In the genomic region with DNA sequence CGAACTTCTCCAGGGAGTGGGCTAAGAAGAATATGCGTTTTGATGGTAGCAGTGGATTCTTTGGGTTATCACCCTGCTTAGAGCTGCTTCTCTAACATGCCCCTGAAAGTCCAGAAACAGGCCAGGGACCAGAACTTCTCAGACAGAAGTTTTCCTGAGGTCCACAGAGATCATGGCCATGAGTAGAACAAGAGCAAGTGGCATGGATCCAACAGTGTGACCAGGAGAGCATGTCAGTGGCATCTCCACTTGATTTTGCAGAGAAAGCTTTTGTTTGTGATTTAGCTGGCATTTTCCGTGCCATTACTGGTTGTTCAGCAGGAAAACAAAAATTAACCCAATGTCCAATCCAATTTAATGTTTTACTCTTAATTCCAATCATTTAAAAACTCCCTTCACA, we compare ENCODE assay signal across 23 cellular contexts.
DNase-seq lines count a peak whose midpoint lies in the region; ATAC-seq and TF ChIP-seq lines count a peak whose summit lies in the region.
"Had no signal": no experiment of that assay in that cellular context is flagged by ENCODE, and none has a peak within 500 bp of the region (broad histone marks: within the 10 kb centered on the region; RNA-seq: fewer than 3 reads in every experiment).

No MANE protein-coding gene starts in this region.

- H3K27me3 Mint-ChIP-seq in nephron (ENCODE audit: low read depth) = no peaks in the 10 kb centered on the region
- H3K27me3 Mint-ChIP-seq: activated naive CD4-positive, alpha-beta T cell treated with anti-CD3 and anti-CD28 coated beads, Interleukin-2, amount 50 U/mL, for 24 hours had no signal

- TF ChIP-seq CTCF in nephron (IDR thresholded peaks at IDR 0.05; ENCODE audit: unreplicated experiment in 3 of 3) = no peak

- H3K36me3 Mint-ChIP-seq in nephron (ENCODE audit: low read depth) = peaks cover 4% of the 10 kb centered on the region

- peaks cover 47% of the 10 kb centered on the region for H3K4me1 Mint-ChIP-seq in nephron

- no peaks in the 10 kb centered on the region for H3K27me3 ChIP-seq in H7 (ENCODE audit: control insufficient read depth, insufficient read depth, low read length)
- H3K27me3 ChIP-seq: BLaER1 had no signal

- no peaks in the 10 kb centered on the region for H3K36me3 ChIP-seq in H7 (replicated peaks; ENCODE audit: control insufficient read depth, insufficient read depth, low read length)
- H3K36me3 ChIP-seq: BLaER1, WERI-Rb-1 had no signal

- H3K27ac Mint-ChIP-seq in nephron = peak overlapping the region; percentile 51 to 90 (median 65)
- H3K27ac Mint-ChIP-seq: activated naive CD4-positive, alpha-beta T cell treated with anti-CD3 and anti-CD28 coated beads, Interleukin-2, amount 50 U/mL, for 24 hours; T-helper 1 cell treated with Interleukin-12 subunit alpha and Interleukin-12 subunit beta and Interleukin-4 antibody, amounts not matched to agents 30 μg/mL and 1 μg/mL, for 36 hours had no signal

- no peak overlapping the region for H3K4me3 Mint-ChIP-seq in nephron
- H3K4me3 Mint-ChIP-seq: activated naive CD4-positive, alpha-beta T cell treated with anti-CD3 and anti-CD28 coated beads, Interleukin-2, amount 50 U/mL, for 24 hours; T-helper 1 cell treated with Interleukin-12 subunit alpha and Interleukin-12 subunit beta and Interleukin-4 antibody, amounts not matched to agents 30 μg/mL and 1 μg/mL, for 36 hours had no signal

- H3K9me3 Mint-ChIP-seq in nephron = peaks cover 9% of the 10 kb centered on the region

- in situ Hi-C loops in G401 (cut with HindIII; ENCODE audit: low sequenced_read_pairs) = no loop called here

- H3K4me3 ChIP-seq in H7 (ENCODE audit: insufficient read depth, low read depth, low read length) = no peak overlapping the region
- H3K4me3 ChIP-seq: BLaER1 had no signal

- peak; percentile 50 for DNase-seq in G401 (ENCODE audit: low spot score)
- peak; percentile 39 for DNase-seq in cerebellar cortex (ENCODE audit: low spot score)
- peak; percentile 52 for DNase-seq in superior temporal gyrus (ENCODE audit: extremely low spot score)
- no peak for DNase-seq in SKM-1 treated with dmso at 0.1 percent for 144 hours (lab: John Stamatoyannopoulos, UW; ENCODE audit: unreplicated experiment)
- no peak for DNase-seq in NOMO-1 treated with DMSO at 0.1 percent for 48 hours (lab: John Stamatoyannopoulos, UW; ENCODE audit: unreplicated experiment)
- DNase-seq in H7 = no peak
- DNase-seq: activated CD4-positive, alpha-beta T cell treated with anti-CD3 and anti-CD28 coated beads, Interleukin-2, amount 50 U/mL, for 1 hour; activated CD8-positive, alpha-beta memory T cell treated with anti-CD3 and anti-CD28 coated beads, Interleukin-2, amount 50 U/mL, for 4 hours; aorta; dermis blood vessel endothelial cell; DMS79; KG1; kidney glomerular epithelial cell; NCI-H146; RPMI8226; stimulated activated CD4-positive, alpha-beta T cell treated with anti-CD3 and anti-CD28 coated beads, Interleukin-4, amount 100 ng/mL, for 24 hours; stimulated activated naive CD4-positive, alpha-beta T cell treated with Interleukin-2 at 50 U/mL for 16 hours; WERI-Rb-1 had no signal

- no peak for ATAC-seq in GM19395 (IDR thresholded peaks at IDR 0.05; ENCODE audit: unreplicated experiment)

Comparison
In these comparisons a context has a peak if more than half of its experiments do, and no peak if none do; other contexts are left out.
1. DNase-seq: peak in G401 (single experiment), cerebellar cortex (single experiment) and superior temporal gyrus (single experiment); none in SKM-1 treated with dmso at 0.1 percent for 144 hours (single experiment), NOMO-1 treated with DMSO at 0.1 percent for 48 hours (single experiment) and H7 (single experiment).